Comparison of ENCODE assay signal across 10 cellular contexts in genomic region chr19:42207767-42208259, GRCh38. TPM values are rescaled to one million over a fixed set of nuclear protein-coding genes. Genes with fewer than 3 reads are reported as not detected.
DNase-seq lines count a peak whose midpoint lies in the region; ATAC-seq lines count a peak whose summit lies in the region.
"Had no signal": no experiment of that assay in that cellular context is flagged by ENCODE, and none has a peak within 500 bp of the region (broad histone marks: within the 10 kb centered on the region; RNA-seq: fewer than 3 reads in every experiment).

No MANE protein-coding gene starts in this region.

- ATAC-seq in effector memory CD8-positive, alpha-beta T cell (replicated peaks), result peak; percentile 79
- ATAC-seq in GM18873 (IDR thresholded peaks at IDR 0.05; ENCODE audit: low FRiP score, unreplicated experiment) (no peak), HG02938 (IDR thresholded peaks at IDR 0.05; ENCODE audit: unreplicated experiment) (no peak)

- H3K27ac Mint-ChIP-seq in effector memory CD8-positive, alpha-beta T cell, result peak overlapping the region; percentile 82 to 89

- H3K36me3 Mint-ChIP-seq in effector memory CD8-positive, alpha-beta T cell (ENCODE audit: insufficient read depth), result peaks cover 97% of the 10 kb centered on the region

- H3K27me3 Mint-ChIP-seq in effector memory CD8-positive, alpha-beta T cell, result no peaks in the 10 kb centered on the region
- H3K27me3 Mint-ChIP-seq: brain had no signal

- no peak overlapping the region for H3K4me3 ChIP-seq in skin epidermis

- H3K9me3 Mint-ChIP-seq in effector memory CD8-positive, alpha-beta T cell, result no peaks in the 10 kb centered on the region
- H3K9me3 Mint-ChIP-seq: brain had no signal

- H3K4me1 Mint-ChIP-seq in effector memory CD8-positive, alpha-beta T cell (ENCODE audit: low read depth in 2 of 2), result peaks cover 42 to 60% of the 10 kb centered on the region in 2 donors

- H3K4me3 Mint-ChIP-seq in effector memory CD8-positive, alpha-beta T cell, result peak overlapping the region; percentile 59 to 67
- H3K4me3 Mint-ChIP-seq: brain had no signal

- DNase-seq in NCI-H2196 (lab: John Stamatoyannopoulos, UW; ENCODE audit: unreplicated experiment) (peak; percentile 24), NCI-H2196 treated with DMSO at 0.1 percent for 48 hours (lab: John Stamatoyannopoulos, UW; ENCODE audit: unreplicated experiment) (no peak), RPMI7951 (ENCODE audit: low read depth) (peak; percentile 86), DMS53 (lab: John Stamatoyannopoulos, UW) (no peak)
- no peak for DNase-seq in effector memory CD8-positive, alpha-beta T cell
- DNase-seq: NCI-H526 had no signal

- H3K27ac ChIP-seq in skin epidermis, result peak overlapping the region in 14 of 21 experiments; percentile 7 to 75 (median 40)

RNA-seq across cellular contexts. Expression of gene DEDD2, which starts 9.7 kb away (rescaled TPM):
- 13.8 and 14.4 TPM in 2 replicates for total RNA-seq in RPMI7951 (2014; rRNA removed; shearing (Covaris generic))

RNA-seq across cellular contexts. Expression of gene ZNF526, which starts 12.3 kb away (rescaled TPM):
- 7.2 and 7.3 TPM in 2 replicates for total RNA-seq in RPMI7951 (2014; rRNA removed; shearing (Covaris generic))

RNA-seq across cellular contexts. Expression of gene GSK3A, which starts 34.6 kb away (rescaled TPM):
- total RNA-seq in RPMI7951 (2014; rRNA removed; shearing (Covaris generic)), result 26.7 and 30.2 TPM in 2 replicates

RNA-seq across cellular contexts. Expression of gene ERF, which starts 47.1 kb away (rescaled TPM):
- 31.6 and 40.1 TPM in 2 replicates for total RNA-seq in RPMI7951 (2014; rRNA removed; shearing (Covaris generic))

Comparison
In these comparisons a context has a peak if more than half of its experiments do, and no peak if none do; other contexts are left out.
1. DNase-seq: peak in NCI-H2196 (single experiment) and RPMI7951 (single experiment); none in NCI-H2196 treated with DMSO at 0.1 percent for 48 hours (single experiment), effector memory CD8-positive, alpha-beta T cell (0 of 3) and DMS53 (single experiment).